Comparison of ENCODE assay signal across 22 cellular contexts in the genomic region with DNA sequence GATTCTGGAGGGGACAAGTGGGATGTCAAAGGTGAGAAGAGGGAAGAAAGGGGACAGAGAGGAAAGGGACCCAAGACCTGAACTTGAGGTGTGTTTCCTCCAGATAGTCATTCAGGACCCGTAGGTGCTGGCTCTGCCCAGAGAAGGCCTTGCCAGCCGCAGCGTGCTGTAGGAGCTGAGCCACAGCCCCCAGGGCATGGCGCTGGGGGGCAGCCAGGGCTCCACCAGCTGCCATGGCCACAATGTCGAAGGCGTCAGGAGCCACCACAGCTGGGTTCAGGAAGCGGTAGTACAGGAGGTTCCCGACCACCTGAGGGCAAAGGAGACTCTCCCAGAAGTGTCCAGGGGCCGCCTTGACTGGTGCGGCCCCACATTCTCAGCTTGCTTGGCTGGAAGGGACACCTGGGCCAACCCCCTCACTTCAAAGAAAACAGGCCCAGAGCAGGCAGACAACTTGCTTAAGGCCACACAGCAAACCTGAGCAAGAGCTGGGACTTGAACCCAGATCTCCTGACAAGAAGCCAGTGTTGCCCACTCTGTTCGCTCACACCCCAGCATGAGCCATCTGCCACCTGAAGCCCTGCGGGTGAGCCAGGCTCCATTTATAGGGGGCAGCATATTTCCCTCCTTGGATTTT. TPM values are rescaled to one million over a fixed set of nuclear protein-coding genes. Genes with fewer than 3 reads are reported as not detected.
DNase-seq lines count a peak whose midpoint lies in the region; ATAC-seq, FAIRE-seq and TF ChIP-seq lines count a peak whose summit lies in the region.
"Had no signal": no experiment of that assay in that cellular context is flagged by ENCODE, and none has a peak within 500 bp of the region (broad histone marks: within the 10 kb centered on the region; RNA-seq: fewer than 3 reads in every experiment).

No MANE protein-coding gene starts in this region.

- no peak overlapping the region for H3K4ac ChIP-seq in H1 (replicated peaks; ENCODE audit: insufficient read length, low read depth, low read length)
- H3K4ac ChIP-seq in trophoblast cell (ENCODE audit: low read depth, low read length) = no peak overlapping the region

- H3K9ac ChIP-seq in H1 (replicated peaks in 1 of 4; ENCODE audit: extremely low read depth in 1 of 4, low read depth in 3 of 4, low read length in 3 of 4) (no peak overlapping the region), trophoblast cell (ENCODE audit: low read length) (no peak overlapping the region)

- H4K5ac ChIP-seq in H1 (ENCODE audit: insufficient read length, low read depth, low read length) = no peak overlapping the region

- H2BK5ac ChIP-seq in H1 (ENCODE audit: low read depth, low read length) (no peak overlapping the region), trophoblast cell (ENCODE audit: low read depth, low read length, poor library complexity) (no peak overlapping the region)

- peaks cover 9 to 47% (median 25%) of the 10 kb centered on the region in 4 experiments; a peak in 5 of 8 replicates for H3K36me3 ChIP-seq in H1 (ENCODE audit: control insufficient read depth in 2 of 4, insufficient read depth in 4 of 4, low read length in 3 of 4)
- H3K36me3 ChIP-seq in trophoblast cell (ENCODE audit: control insufficient read depth in 1 of 2, insufficient read depth in 2 of 2, low read length in 2 of 2) = peaks cover 65 to 73% of the 10 kb centered on the region in 2 experiments

- TF ChIP-seq POLR2A in H1 (IDR thresholded peaks at IDR 0.05; ENCODE audit: control extremely low read depth in 1 of 2, low read depth in 2 of 2, low read length in 2 of 2) = no peak

- no peak overlapping the region for H2BK20ac ChIP-seq in H1 (ENCODE audit: low read length)

- POLR2A ChIA-PET in activated naive CD8-positive, alpha-beta T cell treated with anti-CD3 and anti-CD28 coated beads, Interleukin-2, amount 10 ng/mL, durations not matched to agents 7 days and 5 days (lab: Charles Lee) = no interaction called here
- POLR2A ChIA-PET in H1 (lab: Charles Lee; ENCODE audit: partially characterized antibody) = interaction anchor here (0.5 kb wide), 1 partner anchor 67 kb away, joined by 3 read pairs; the partner anchor contains the start of gene GPATCH4

- H2BK12ac ChIP-seq in H1 (ENCODE audit: low read depth, low read length) (no peak overlapping the region), trophoblast cell (ENCODE audit: low read length) (no peak overlapping the region)

- H3K36me3 Mint-ChIP-seq in activated naive CD8-positive, alpha-beta T cell treated with anti-CD3 and anti-CD28 coated beads, Interleukin-2, amount 10 ng/mL, durations not matched to agents 7 days and 5 days = peaks cover 46% of the 10 kb centered on the region
- peaks cover 2% of the 10 kb centered on the region for H3K36me3 Mint-ChIP-seq in activated naive CD8-positive, alpha-beta T cell treated with anti-CD3 and anti-CD28 coated beads, Interleukin-2, amount 50 U/mL, for 24 hours (ENCODE audit: low read depth)
- no peaks in the 10 kb centered on the region for H3K36me3 Mint-ChIP-seq in T-helper 17 cell (ENCODE audit: low read depth)

- H3K79me1 ChIP-seq in H1 (ENCODE audit: low read depth, low read length) (no peaks in the 10 kb centered on the region), trophoblast cell (ENCODE audit: low read length) (no peaks in the 10 kb centered on the region)

- no peak overlapping the region for H2BK120ac ChIP-seq in H1 (replicated peaks; ENCODE audit: low read depth, low read length)
- no peak overlapping the region for H2BK120ac ChIP-seq in trophoblast cell (ENCODE audit: insufficient read depth, low read length, poor library complexity)

- no peak overlapping the region for H3K4me3 ChIP-seq in H1 (ENCODE audit: extremely low read depth in 1 of 4, insufficient read depth in 2 of 4, low read depth in 3 of 4, low read length in 4 of 4)
- no peak overlapping the region for H3K4me3 ChIP-seq in trophoblast cell (ENCODE audit: low read depth, low read length)
- H3K4me3 ChIP-seq: A549, GM23338 had no signal

- H4K91ac ChIP-seq in H1 (replicated peaks; ENCODE audit: insufficient read length, low read length) = no peak overlapping the region
- H4K91ac ChIP-seq in trophoblast cell (ENCODE audit: low read depth, low read length) = no peak overlapping the region

- H3K4me1 ChIP-seq in H1 (replicated peaks in 1 of 4; ENCODE audit: control insufficient read depth in 3 of 4, insufficient read depth in 4 of 4, low read length in 3 of 4) (no peaks in the 10 kb centered on the region), trophoblast cell (ENCODE audit: control insufficient read depth in 1 of 2, insufficient read depth in 2 of 2, low read length in 2 of 2) (no peaks in the 10 kb centered on the region)
- H3K4me1 ChIP-seq: A549, Caco-2 had no signal

- no peak for TF ChIP-seq EP300 in H1 (IDR thresholded peaks at IDR 0.05; ENCODE audit: borderline replicate concordance in 1 of 2, low read depth in 2 of 2, low read length in 2 of 2)

- intact Hi-C loops in sciatic nerve (cut with DNase I) = no loop called here

- no peak overlapping the region for H4K12ac ChIP-seq in trophoblast cell (ENCODE audit: low read depth, low read length)

- peaks cover 12% of the 10 kb centered on the region for H3K4me1 Mint-ChIP-seq in activated naive CD8-positive, alpha-beta T cell treated with anti-CD3 and anti-CD28 coated beads, Interleukin-2, amount 10 ng/mL, durations not matched to agents 7 days and 5 days
- H3K4me1 Mint-ChIP-seq in activated naive CD8-positive, alpha-beta T cell treated with anti-CD3 and anti-CD28 coated beads, Interleukin-2, amount 50 U/mL, for 24 hours = no peaks in the 10 kb centered on the region
- H3K4me1 Mint-ChIP-seq in T-helper 17 cell = peaks cover 5% of the 10 kb centered on the region

- H3K27ac ChIP-seq in H1 (ENCODE audit: low read depth, low read length) = no peak overlapping the region
- no peak overlapping the region for H3K27ac ChIP-seq in trophoblast cell (ENCODE audit: low read depth, low read length)
- H3K27ac ChIP-seq: 22Rv1, A549, C4-2B had no signal

- no peaks in the 10 kb centered on the region for H3K9me3 ChIP-seq in H1 (ENCODE audit: insufficient read depth in 2 of 2, low read depth in 1 of 2, low read length in 1 of 2)
- H3K9me3 ChIP-seq in T-helper 17 cell (ENCODE audit: control insufficient read depth, low read length, poor library complexity, severe bottlenecking) = no peaks in the 10 kb centered on the region
- no peaks in the 10 kb centered on the region for H3K9me3 ChIP-seq in trophoblast cell (ENCODE audit: insufficient read depth, low read depth, low read length)
- H3K9me3 ChIP-seq: A549, Caco-2 had no signal

- H3K14ac ChIP-seq in H1 (ENCODE audit: insufficient read length) (no peak overlapping the region), trophoblast cell (ENCODE audit: low read length) (no peak overlapping the region)

- no peak overlapping the region for H3K27ac Mint-ChIP-seq in activated naive CD8-positive, alpha-beta T cell treated with anti-CD3 and anti-CD28 coated beads, Interleukin-2, amount 10 ng/mL, durations not matched to agents 7 days and 5 days
- no peak overlapping the region for H3K27ac Mint-ChIP-seq in activated naive CD8-positive, alpha-beta T cell treated with anti-CD3 and anti-CD28 coated beads, Interleukin-2, amount 50 U/mL, for 24 hours
- H3K27ac Mint-ChIP-seq in T-helper 17 cell = no peak overlapping the region
- H3K27ac Mint-ChIP-seq: CD4-positive, alpha-beta T cell; GM23338; HFFc6 had no signal

- H3K27me3 ChIP-seq in H1 (replicated peaks in 1 of 4; ENCODE audit: control insufficient read depth in 3 of 4, extremely low read depth in 1 of 4, insufficient read depth in 3 of 4, low read length in 3 of 4) = no peaks in the 10 kb centered on the region
- no peaks in the 10 kb centered on the region for H3K27me3 ChIP-seq in trophoblast cell (ENCODE audit: insufficient read depth, low read length)

- no peak for ATAC-seq in activated naive CD8-positive, alpha-beta T cell treated with anti-CD3 and anti-CD28 coated beads, Interleukin-2, amount 10 ng/mL, durations not matched to agents 7 days and 5 days (ENCODE audit: low read depth)
- ATAC-seq in activated naive CD8-positive, alpha-beta T cell treated with anti-CD3 and anti-CD28 coated beads, Interleukin-2, amount 50 U/mL, for 24 hours = no peak
- ATAC-seq in sciatic nerve = no peak
- no peak for ATAC-seq in GM21786 (IDR thresholded peaks at IDR 0.05; ENCODE audit: unreplicated experiment)
- no peak for ATAC-seq in T-helper 17 cell
- ATAC-seq: A549, GM23338, HCT116 had no signal

- CTCF ChIA-PET in H1 (lab: Charles Lee; ENCODE audit: partially characterized antibody) = interaction anchor here (1.2 to 3.6 kb wide), 5 partner anchors 9 to 93 kb away, joined by 3 to 11 read pairs (median 4); no protein-coding TSS in a partner anchor

- H3K79me2 ChIP-seq in H1 (ENCODE audit: control insufficient read depth in 1 of 2, insufficient read depth in 2 of 2, low read length in 2 of 2) (no peaks in the 10 kb centered on the region), trophoblast cell (ENCODE audit: control insufficient read depth, insufficient read depth, low read length, poor library complexity) (no peaks in the 10 kb centered on the region)

- no peak overlapping the region for H2BK15ac ChIP-seq in H1 (ENCODE audit: low read length)

- no peaks in the 10 kb centered on the region for H3K27me3 Mint-ChIP-seq in activated naive CD8-positive, alpha-beta T cell treated with anti-CD3 and anti-CD28 coated beads, Interleukin-2, amount 10 ng/mL, durations not matched to agents 7 days and 5 days
- no peaks in the 10 kb centered on the region for H3K27me3 Mint-ChIP-seq in activated naive CD8-positive, alpha-beta T cell treated with anti-CD3 and anti-CD28 coated beads, Interleukin-2, amount 50 U/mL, for 24 hours
- peaks cover 5% of the 10 kb centered on the region for H3K27me3 Mint-ChIP-seq in T-helper 17 cell
- H3K27me3 Mint-ChIP-seq: CD4-positive, alpha-beta T cell had no signal

- H3K23ac ChIP-seq in H1 (ENCODE audit: insufficient read length) (no peak overlapping the region), trophoblast cell (ENCODE audit: low read length) (no peak overlapping the region)

- no peaks in the 10 kb centered on the region for H4K20me1 ChIP-seq in H1 (replicated peaks in 1 of 2; ENCODE audit: control insufficient read depth in 1 of 2, insufficient read depth in 2 of 2, low read length in 2 of 2)

- 92% methylated on average over 12 of the region's 12 CpGs; no CpG with 5 or more reads in 1 of the 2 experiments for WGBS in H1 (ENCODE audit: extremely low coverage in 1 of 2, insufficient coverage in 1 of 2, insufficient read length in 1 of 2, insufficient replicate concordance in 2 of 2, low coverage in 1 of 2, low lambda C conversion rate in 2 of 2, missing lambda C conversion rate in 1 of 2), 2 experiments
- WGBS in trophoblast cell (ENCODE audit: extremely low coverage, insufficient coverage, insufficient read length) = no CpG with 5 or more reads among the region's 12 CpGs

- H3K4me2 ChIP-seq in H1 (ENCODE audit: insufficient read depth in 1 of 2, low read depth in 2 of 2, low read length in 2 of 2) (no peak overlapping the region), trophoblast cell (ENCODE audit: low read length) (no peak overlapping the region)
- H3K4me2 ChIP-seq: A549, GM23338 had no signal

- H3K9me3 Mint-ChIP-seq in activated naive CD8-positive, alpha-beta T cell treated with anti-CD3 and anti-CD28 coated beads, Interleukin-2, amount 10 ng/mL, durations not matched to agents 7 days and 5 days = no peaks in the 10 kb centered on the region
- no peaks in the 10 kb centered on the region for H3K9me3 Mint-ChIP-seq in activated naive CD8-positive, alpha-beta T cell treated with anti-CD3 and anti-CD28 coated beads, Interleukin-2, amount 50 U/mL, for 24 hours
- H3K9me3 Mint-ChIP-seq: CD4-positive, alpha-beta T cell; GM23338; HFFc6 had no signal

- no peak overlapping the region for H2AK5ac ChIP-seq in H1 (ENCODE audit: low read depth, low read length)
- no peak overlapping the region for H2AK5ac ChIP-seq in trophoblast cell (ENCODE audit: low read length)

- H3K56ac ChIP-seq in H1 (replicated peaks; ENCODE audit: insufficient read length, low read depth, low read length) = no peak overlapping the region

- peak overlapping the region; percentile 41; the same call in 1 of the 2 replicates for H4K8ac ChIP-seq in H1 (ENCODE audit: extremely low read depth, insufficient read depth, low read length)
- H4K8ac ChIP-seq in trophoblast cell (ENCODE audit: low read depth, low read length) = no peak overlapping the region

- no peaks in the 10 kb centered on the region for H3K23me2 ChIP-seq in H1 (ENCODE audit: low read depth, low read length)

- TF ChIP-seq CTCF in H1 (IDR thresholded peaks at IDR 0.05; ENCODE audit: control extremely low read depth in 1 of 3, insufficient read depth in 1 of 3, low read depth in 1 of 3, low read length in 3 of 3) = no peak

- DNase-seq in activated naive CD8-positive, alpha-beta T cell treated with anti-CD3 and anti-CD28 coated beads, Interleukin-2, amount 10 ng/mL, durations not matched to agents 7 days and 5 days = peak; percentile 17
- DNase-seq in activated naive CD8-positive, alpha-beta T cell treated with anti-CD3 and anti-CD28 coated beads, Interleukin-2, amount 50 U/mL, for 24 hours = no peak
- DNase-seq in H1 (ENCODE audit: low read depth in 1 of 2, low spot score in 2 of 2) = no peak
- DNase-seq in sciatic nerve (ENCODE audit: low spot score) = peak; percentile 13
- no peak for DNase-seq in T-helper 17 cell
- DNase-seq in trophoblast cell = no peak
- DNase-seq: AML-193, Caco-2, H7, HFFc6 had no signal

- H3K18ac ChIP-seq in H1 (ENCODE audit: extremely low read depth, low read length) = no peak overlapping the region
- H3K18ac ChIP-seq in trophoblast cell (ENCODE audit: low read length) = no peak overlapping the region

- no peak overlapping the region for H2AFZ ChIP-seq in H1 (ENCODE audit: low read length)
- H2AFZ ChIP-seq in trophoblast cell (ENCODE audit: insufficient read depth, low read length, poor library complexity) = no peak overlapping the region
- H2AFZ ChIP-seq: GM23338 had no signal

- no peak overlapping the region for H3K4me3 Mint-ChIP-seq in activated naive CD8-positive, alpha-beta T cell treated with anti-CD3 and anti-CD28 coated beads, Interleukin-2, amount 10 ng/mL, durations not matched to agents 7 days and 5 days
- H3K4me3 Mint-ChIP-seq in activated naive CD8-positive, alpha-beta T cell treated with anti-CD3 and anti-CD28 coated beads, Interleukin-2, amount 50 U/mL, for 24 hours = no peak overlapping the region
- no peak overlapping the region for H3K4me3 Mint-ChIP-seq in T-helper 17 cell
- H3K4me3 Mint-ChIP-seq: CD4-positive, alpha-beta T cell; GM23338; HFFc6 had no signal

- FAIRE-seq in H1 (lab: Jason Lieb, UNC) = no peak
- FAIRE-seq: A549, D721Med, G401.6, GM12892, GM18507 had no signal

- no peak for TF ChIP-seq RAD21 in H1 (IDR thresholded peaks at IDR 0.05 in 1 of 2, conservative IDR thresholded peaks at IDR 0.05 in 1 of 2; ENCODE audit: low read depth in 2 of 2, low read length in 2 of 2)

RNA-seq across cellular contexts. Expression of gene MEF2D, which starts 34.0 kb away (rescaled TPM):
- 10 to 100 TPM; 52.4 to 54.4 TPM for total RNA-seq in activated naive CD8-positive, alpha-beta T cell treated with anti-CD3 and anti-CD28 coated beads, Interleukin-2, amount 10 ng/mL, durations not matched to agents 7 days and 5 days
- total RNA-seq in H1 (2021; fragmentation: NEBNext Ultra II Directional; extraction: Animal tissue kit (Norgen Biotek cat#: 25700)) = 17.3 and 19.5 TPM in 2 replicates
- polyA plus RNA-seq in H1 (2011; rRNA removed) = 20.3 and 44.4 TPM in 2 replicates
- polyA plus RNA-seq in H1 (2011; cell fraction: cytosol; rRNA removed) = 12.4 TPM
- 19.5 TPM for polyA plus RNA-seq in H1 (2011; cell fraction: nucleus; rRNA removed)
- polyA plus RNA-seq in H1 (2012, experiment 1 of 2) = 10.3 to 14.6 TPM (median 12.8 TPM) in 4 replicates
- polyA plus RNA-seq in H1 (2012, experiment 2 of 2) = 8.1 TPM
- polyA plus RNA-seq in H1 (2013, experiment 1 of 2) = 9.1 TPM
- polyA plus RNA-seq in H1 (2013, experiment 2 of 2) = 8.8 TPM
- polyA minus RNA-seq in H1 (2011; rRNA and poly(A)+ RNA removed) = 6.7 and 7.7 TPM in 2 replicates
- 14.5 TPM for polyA minus RNA-seq in H1 (2011; cell fraction: cytosol; rRNA and poly(A)+ RNA removed)
- 9.3 TPM for polyA minus RNA-seq in H1 (2011; cell fraction: nucleus; rRNA and poly(A)+ RNA removed)
- total RNA-seq in sciatic nerve (66.8 TPM), T-helper 17 cell (100 to 1,000 TPM; 142 to 157 TPM)
- polyA plus RNA-seq in trophoblast cell (2013) = 10.5 and 10.7 TPM in 2 replicates

RNA-seq across cellular contexts. Expression of gene IQGAP3, which starts 37.8 kb away (rescaled TPM):
- 10 to 100 TPM; 26.1 to 30.3 TPM for total RNA-seq in activated naive CD8-positive, alpha-beta T cell treated with anti-CD3 and anti-CD28 coated beads, Interleukin-2, amount 10 ng/mL, durations not matched to agents 7 days and 5 days
- total RNA-seq in H1 (2021; fragmentation: NEBNext Ultra II Directional; extraction: Animal tissue kit (Norgen Biotek cat#: 25700)) = 20.9 and 22.3 TPM in 2 replicates
- 14.6 and 18.2 TPM in 2 replicates for polyA plus RNA-seq in H1 (2011; rRNA removed)
- 17.7 TPM for polyA plus RNA-seq in H1 (2011; cell fraction: cytosol; rRNA removed)
- 92.9 TPM for polyA plus RNA-seq in H1 (2011; cell fraction: nucleus; rRNA removed)
- 16.6 to 22.1 TPM (median 19.6 TPM) in 4 replicates for polyA plus RNA-seq in H1 (2012, experiment 1 of 2)
- polyA plus RNA-seq in H1 (2012, experiment 2 of 2) = 10.9 TPM
- 12.9 TPM for polyA plus RNA-seq in H1 (2013, experiment 1 of 2)
- 10.7 TPM for polyA plus RNA-seq in H1 (2013, experiment 2 of 2)
- polyA minus RNA-seq in H1 (2011; rRNA and poly(A)+ RNA removed) = 32.1 and 40.4 TPM in 2 replicates
- polyA minus RNA-seq in H1 (2011; cell fraction: cytosol; rRNA and poly(A)+ RNA removed) = 15.9 TPM
- polyA minus RNA-seq in H1 (2011; cell fraction: nucleus; rRNA and poly(A)+ RNA removed) = 30.1 TPM
- total RNA-seq in sciatic nerve = 0.76 TPM
- total RNA-seq in T-helper 17 cell = not detected
- polyA plus RNA-seq in trophoblast cell (2013) = 14.7 and 15.2 TPM in 2 replicates
- total RNA-seq: CD4-positive, alpha-beta T cell had no signal

RNA-seq across cellular contexts. Expression of gene TTC24, which starts 45.0 kb away (rescaled TPM):
- 10 to 100 TPM; 22.7 to 24.1 TPM for total RNA-seq in activated naive CD8-positive, alpha-beta T cell treated with anti-CD3 and anti-CD28 coated beads, Interleukin-2, amount 10 ng/mL, durations not matched to agents 7 days and 5 days
- not detected in 2 replicates for total RNA-seq in H1 (2021; fragmentation: NEBNext Ultra II Directional; extraction: Animal tissue kit (Norgen Biotek cat#: 25700))
- 0.08 TPM in 1 of 2 replicates, not detected in the other for polyA plus RNA-seq in H1 (2011; rRNA removed)
- polyA plus RNA-seq in H1 (2011; cell fraction: cytosol; rRNA removed) = 0.09 TPM
- 0.26 TPM for polyA plus RNA-seq in H1 (2011; cell fraction: nucleus; rRNA removed)
- polyA plus RNA-seq in H1 (2012, experiment 1 of 2) = not detected in 4 replicates
- polyA plus RNA-seq in H1 (2012, experiment 2 of 2) = not detected
- not detected for polyA plus RNA-seq in H1 (2013, experiment 1 of 2)
- polyA plus RNA-seq in H1 (2013, experiment 2 of 2) = 0.04 TPM
- polyA minus RNA-seq in H1 (2011; rRNA and poly(A)+ RNA removed) = not detected in 2 replicates
- not detected for polyA minus RNA-seq in H1 (2011; cell fraction: cytosol; rRNA and poly(A)+ RNA removed)
- polyA minus RNA-seq in H1 (2011; cell fraction: nucleus; rRNA and poly(A)+ RNA removed) = 1.5 TPM
- total RNA-seq in sciatic nerve (not detected), T-helper 17 cell (under 1 TPM in 1 of 2 donors, not detected in 1; 0.94 TPM)
- polyA plus RNA-seq in trophoblast cell (2013) = not detected in 2 replicates
- total RNA-seq: Caco-2, GM23338, HFFc6 had no signal
- polyA plus RNA-seq: A549, BJ, GM23338 had no signal

RNA-seq across cellular contexts. Expression of gene NAXE, which starts 57.0 kb away (rescaled TPM):
- total RNA-seq in activated naive CD8-positive, alpha-beta T cell treated with anti-CD3 and anti-CD28 coated beads, Interleukin-2, amount 10 ng/mL, durations not matched to agents 7 days and 5 days = 10 to 100 TPM; 53.8 TPM
- 73.1 and 75.4 TPM in 2 replicates for total RNA-seq in H1 (2021; fragmentation: NEBNext Ultra II Directional; extraction: Animal tissue kit (Norgen Biotek cat#: 25700))
- 74.3 and 99.5 TPM in 2 replicates for polyA plus RNA-seq in H1 (2011; rRNA removed)
- 81.7 TPM for polyA plus RNA-seq in H1 (2011; cell fraction: cytosol; rRNA removed)
- 111 TPM for polyA plus RNA-seq in H1 (2011; cell fraction: nucleus; rRNA removed)
- polyA plus RNA-seq in H1 (2012, experiment 1 of 2) = 74.5 to 117 TPM (median 106 TPM) in 4 replicates
- polyA plus RNA-seq in H1 (2012, experiment 2 of 2) = 142 TPM
- polyA plus RNA-seq in H1 (2013, experiment 1 of 2) = 84.0 TPM
- polyA plus RNA-seq in H1 (2013, experiment 2 of 2) = 93.6 TPM
- 43.2 and 70.3 TPM in 2 replicates for polyA minus RNA-seq in H1 (2011; rRNA and poly(A)+ RNA removed)
- 32.7 TPM for polyA minus RNA-seq in H1 (2011; cell fraction: cytosol; rRNA and poly(A)+ RNA removed)
- 59.4 TPM for polyA minus RNA-seq in H1 (2011; cell fraction: nucleus; rRNA and poly(A)+ RNA removed)
- 47.3 TPM for total RNA-seq in sciatic nerve
- total RNA-seq in T-helper 17 cell = 10 to 100 TPM; 27.5 to 32.0 TPM
- 46.9 and 47.2 TPM in 2 replicates for polyA plus RNA-seq in trophoblast cell (2013)

Comparison
In these comparisons a context has a peak if more than half of its experiments do, and no peak if none do; other contexts are left out.
1. DNase-seq: peak in activated naive CD8-positive, alpha-beta T cell treated with anti-CD3 and anti-CD28 coated beads, Interleukin-2, amount 10 ng/mL, durations not matched to agents 7 days and 5 days (single experiment) and sciatic nerve (single experiment); none in activated naive CD8-positive, alpha-beta T cell treated with anti-CD3 and anti-CD28 coated beads, Interleukin-2, amount 50 U/mL, for 24 hours (single experiment), H1 (0 of 2), T-helper 17 cell (0 of 3) and trophoblast cell (0 of 2).
2. RNA of gene IQGAP3, which starts 37.8 kb away (total RNA-seq): 26.1 to 30.3 TPM in activated naive CD8-positive, alpha-beta T cell treated with anti-CD3 and anti-CD28 coated beads, Interleukin-2, amount 10 ng/mL, durations not matched to agents 7 days and 5 days and 20.9 to 22.3 TPM in H1; 0.76 TPM in sciatic nerve (single experiment) and not detected in T-helper 17 cell; every median in the first group is over 10 times any median in the second.
3. RNA of gene TTC24, which starts 45.0 kb away (total RNA-seq): 22.7 to 24.1 TPM in activated naive CD8-positive, alpha-beta T cell treated with anti-CD3 and anti-CD28 coated beads, Interleukin-2, amount 10 ng/mL, durations not matched to agents 7 days and 5 days; 0.94 TPM in T-helper 17 cell, not detected in H1 and not detected in sciatic nerve (single experiment); every median in the first group is over 10 times any median in the second.